In genomic region chr6:151044465-151045441, GRCh38 we compare ENCODE assay signal across 8 cellular contexts.
DNase-seq lines count a peak whose midpoint lies in the region; ATAC-seq and TF ChIP-seq lines count a peak whose summit lies in the region.

No MANE protein-coding gene starts in this region.

- H3K9me3 ChIP-seq in lung (ENCODE audit: control insufficient read depth in 2 of 2, insufficient read depth in 1 of 2, low read length in 1 of 2): no peaks in the 10 kb centered on the region

- H3K4me3 ChIP-seq in ACC112 (ENCODE audit: low read depth, low read length) (peak overlapping the region; percentile 27; the same call in 1 of the 2 replicates), lung (no peak overlapping the region)

- H3K4me1 Mint-ChIP-seq in activated T-helper 2 cell treated with anti-CD3 and anti-CD28 coated beads, Interferon-gamma antibody, Interleukin-2, Interleukin-4, amounts not matched to agents 10 μg/mL and 5 μg/mL and 100 μg/mL, durations not matched to agents 14 hours and 24 hours and 36 hours (ENCODE audit: low read depth): no peaks in the 10 kb centered on the region

- DNase-seq in NCI-H2029 (lab: John Stamatoyannopoulos, UW) (peak; percentile 45), cerebellum (ENCODE audit: low spot score) (peak; percentile 37), lung (ENCODE audit: low spot score) (peak; percentile 52), NCI-H446 (lab: John Stamatoyannopoulos, UW) (no peak), OCI-M1 (lab: John Stamatoyannopoulos, UW) (no peak)
- no peak for DNase-seq in activated T-helper 2 cell treated with anti-CD3 and anti-CD28 coated beads, Interferon-gamma antibody, Interleukin-2, Interleukin-4, amounts not matched to agents 10 μg/mL and 5 μg/mL and 100 μg/mL, durations not matched to agents 14 hours and 24 hours and 36 hours (ENCODE audit: low spot score)

- H3K9me3 Mint-ChIP-seq in activated T-helper 2 cell treated with anti-CD3 and anti-CD28 coated beads, Interferon-gamma antibody, Interleukin-2, Interleukin-4, amounts not matched to agents 10 μg/mL and 5 μg/mL and 100 μg/mL, durations not matched to agents 14 hours and 24 hours and 36 hours: peaks cover 22% of the 10 kb centered on the region

- intact Hi-C loops in activated T-helper 2 cell treated with anti-CD3 and anti-CD28 coated beads, Interferon-gamma antibody, Interleukin-2, Interleukin-4, amounts not matched to agents 10 μg/mL and 5 μg/mL and 100 μg/mL, durations not matched to agents 14 hours and 24 hours and 36 hours (cut with micrococcal nuclease): no loop called here

- no peak for ATAC-seq in lung (ENCODE audit: insufficient read depth, low FRiP score)
- ATAC-seq in GM18861 (IDR thresholded peaks at IDR 0.05; ENCODE audit: unreplicated experiment): no peak

- H3K36me3 ChIP-seq in ACC112 (ENCODE audit: insufficient read depth, low read length) (peaks cover 16% of the 10 kb centered on the region), lung (ENCODE audit: control insufficient read depth in 2 of 2, insufficient read depth in 2 of 2, low read length in 2 of 2) (no peaks in the 10 kb centered on the region)

- no peak overlapping the region for H3K4me3 Mint-ChIP-seq in activated T-helper 2 cell treated with anti-CD3 and anti-CD28 coated beads, Interferon-gamma antibody, Interleukin-2, Interleukin-4, amounts not matched to agents 10 μg/mL and 5 μg/mL and 100 μg/mL, durations not matched to agents 14 hours and 24 hours and 36 hours (ENCODE audit: low read depth)

- H3K27ac ChIP-seq in ACC112 (ENCODE audit: low read depth, low read length) (peak overlapping the region; percentile 100), lung (ENCODE audit: low read depth in 1 of 2, low read length in 1 of 2) (peak overlapping the region; percentile 63 to 78)

- H3K27me3 ChIP-seq in ACC112 (ENCODE audit: insufficient read depth, low read length) (no peaks in the 10 kb centered on the region), lung (ENCODE audit: control insufficient read depth, insufficient read depth) (no peaks in the 10 kb centered on the region)

- no peak for TF ChIP-seq CTCF in lung (IDR thresholded peaks at IDR 0.05; ENCODE audit: control extremely low read depth, extremely low read depth)

- 48 to 77% methylated on average over 26 of the region's 26 CpGs for WGBS in lung, 2 donors

- peaks cover 58% of the 10 kb centered on the region for H3K36me3 Mint-ChIP-seq in activated T-helper 2 cell treated with anti-CD3 and anti-CD28 coated beads, Interferon-gamma antibody, Interleukin-2, Interleukin-4, amounts not matched to agents 10 μg/mL and 5 μg/mL and 100 μg/mL, durations not matched to agents 14 hours and 24 hours and 36 hours (ENCODE audit: low read depth)

- no peaks in the 10 kb centered on the region for H3K79me2 ChIP-seq in ACC112 (ENCODE audit: control insufficient read depth, insufficient read depth, low read length, unreplicated experiment)

- H3K4me1 ChIP-seq in ACC112 (ENCODE audit: control insufficient read depth, insufficient read depth, low read length, unreplicated experiment): peaks cover 55% of the 10 kb centered on the region
- peaks cover 4 to 5% of the 10 kb centered on the region in 2 donors for H3K4me1 ChIP-seq in lung (ENCODE audit: control insufficient read depth in 2 of 2, insufficient read depth in 2 of 2, low read length in 2 of 2)

- no peak overlapping the region for H3K27ac Mint-ChIP-seq in activated T-helper 2 cell treated with anti-CD3 and anti-CD28 coated beads, Interferon-gamma antibody, Interleukin-2, Interleukin-4, amounts not matched to agents 10 μg/mL and 5 μg/mL and 100 μg/mL, durations not matched to agents 14 hours and 24 hours and 36 hours

- no peak overlapping the region for H2AFZ ChIP-seq in ACC112 (ENCODE audit: low read length, unreplicated experiment)

- no peaks in the 10 kb centered on the region for H3K27me3 Mint-ChIP-seq in activated T-helper 2 cell treated with anti-CD3 and anti-CD28 coated beads, Interferon-gamma antibody, Interleukin-2, Interleukin-4, amounts not matched to agents 10 μg/mL and 5 μg/mL and 100 μg/mL, durations not matched to agents 14 hours and 24 hours and 36 hours (ENCODE audit: low read depth)

Comparison
In these comparisons a context has a peak if more than half of its experiments do, and no peak if none do; other contexts are left out.
1. DNase-seq: peak in NCI-H2029 (single experiment), cerebellum (single experiment) and lung (single experiment); none in NCI-H446 (0 of 2), activated T-helper 2 cell treated with anti-CD3 and anti-CD28 coated beads, Interferon-gamma antibody, Interleukin-2, Interleukin-4, amounts not matched to agents 10 μg/mL and 5 μg/mL and 100 μg/mL, durations not matched to agents 14 hours and 24 hours and 36 hours (single experiment) and OCI-M1 (single experiment).